8 cellular contexts compared by ENCODE assay signal in genomic region chr13:32538234-32538620, GRCh38. TPM values are rescaled to one million over a fixed set of nuclear protein-coding genes. Genes with fewer than 3 reads are reported as not detected.
A peak's percentile ranks its signal among the peaks of the same experiment; 100 is the strongest.
DNase-seq lines count a peak whose midpoint lies in the region; ATAC-seq and TF ChIP-seq lines count a peak whose summit lies in the region.

No MANE protein-coding gene starts in this region.

- H3K36me3 ChIP-seq in Loucy (ENCODE audit: insufficient read depth, low read length) (peaks cover 3% of the 10 kb centered on the region; the same call in 1 of the 2 replicates), body of pancreas (replicated peaks in 1 of 2; ENCODE audit: insufficient read depth in 1 of 2, low read depth in 2 of 2) (peaks cover 0 to 3% of the 10 kb centered on the region in 2 donors)

- peaks cover 33% of the 10 kb centered on the region for H4K20me1 ChIP-seq in Loucy (ENCODE audit: insufficient read depth, low read length, poor library complexity, severe bottlenecking)

- peak; percentile 13 to 38 for DNase-seq in activated CD4-positive, alpha-beta T cell treated with anti-CD3 and anti-CD28 coated beads for 24 hours (ENCODE audit: low read depth in 2 of 2)
- no peak for DNase-seq in activated CD4-positive, alpha-beta T cell treated with anti-CD3 and anti-CD28 coated beads for 1 hour
- DNase-seq in HCEC 1CT = peak; percentile 27
- DNase-seq in body of pancreas = peak in 3 of 4 donors; percentile 40 to 68 (median 53)
- no peak for DNase-seq in immature natural killer cell
- DNase-seq in stimulated activated effector memory CD8-positive, alpha-beta T cell treated with anti-CD3 and anti-CD28 coated beads, Interleukin-12 subunit alpha, Interleukin-12 subunit beta, amount 100 ng/mL, for 72 hours (ENCODE audit: low spot score in 2 of 2) = no peak
- no peak for DNase-seq in cerebellar nuclear complex (lab: John Stamatoyannopoulos, UW)

- intact Hi-C loops in body of pancreas (cut with DNase I) = no loop called here

- peak overlapping the region; percentile 99 to 100 (median 99) for H3K27ac Mint-ChIP-seq in immature natural killer cell
- H3K27ac Mint-ChIP-seq in stimulated activated effector memory CD8-positive, alpha-beta T cell treated with anti-CD3 and anti-CD28 coated beads, Interleukin-12 subunit alpha, Interleukin-12 subunit beta, amount 100 ng/mL, for 72 hours = peak overlapping the region; percentile 98

- H3K4me3 ChIP-seq in Loucy (ENCODE audit: low read length, poor library complexity, severe bottlenecking) = peak overlapping the region; percentile 88
- peak overlapping the region; percentile 61 to 78 for H3K4me3 ChIP-seq in body of pancreas

- no peaks in the 10 kb centered on the region for H3K9me2 ChIP-seq in Loucy (replicated peaks; ENCODE audit: low read depth, low read length)

- H3K27ac ChIP-seq in body of pancreas = peak overlapping the region; percentile 88 to 97 (median 94)

- ATAC-seq in body of pancreas = peak; percentile 67
- ATAC-seq in stimulated activated effector memory CD8-positive, alpha-beta T cell treated with anti-CD3 and anti-CD28 coated beads, Interleukin-12 subunit alpha, Interleukin-12 subunit beta, amount 100 ng/mL, for 72 hours = peak; percentile 87

- whole genome bisulfite sequencing in body of pancreas, 2 donors = 1% methylated on average over 20 of the region's 20 CpGs

- peak overlapping the region; percentile 98 for H3K4me2 ChIP-seq in Loucy (ENCODE audit: low read depth, low read length, poor library complexity, severe bottlenecking)

- no peak for TF ChIP-seq POLR2A in body of pancreas (IDR thresholded peaks at IDR 0.05)

- H3K36me3 Mint-ChIP-seq in immature natural killer cell = peaks cover 8 to 21% (median 9%) of the 10 kb centered on the region in 3 donors
- H3K36me3 Mint-ChIP-seq in stimulated activated effector memory CD8-positive, alpha-beta T cell treated with anti-CD3 and anti-CD28 coated beads, Interleukin-12 subunit alpha, Interleukin-12 subunit beta, amount 100 ng/mL, for 72 hours = peaks cover 52% of the 10 kb centered on the region

- H3K9ac ChIP-seq in Loucy (ENCODE audit: low read depth, low read length, poor library complexity, severe bottlenecking) = peak overlapping the region; percentile 87

- H3K27me3 ChIP-seq in Loucy (ENCODE audit: insufficient read depth, low read length, poor library complexity, severe bottlenecking) = no peaks in the 10 kb centered on the region
- H3K27me3 ChIP-seq in body of pancreas = no peaks in the 10 kb centered on the region

- TF ChIP-seq CTCF in Loucy (conservative IDR thresholded peaks at IDR 0.05; ENCODE audit: low read length) = no peak
- no peak for TF ChIP-seq CTCF in body of pancreas (IDR thresholded peaks at IDR 0.05)

- H3K4me1 Mint-ChIP-seq in immature natural killer cell = peaks cover 56 to 64% of the 10 kb centered on the region in 2 donors
- peaks cover 42% of the 10 kb centered on the region for H3K4me1 Mint-ChIP-seq in stimulated activated effector memory CD8-positive, alpha-beta T cell treated with anti-CD3 and anti-CD28 coated beads, Interleukin-12 subunit alpha, Interleukin-12 subunit beta, amount 100 ng/mL, for 72 hours

- peak overlapping the region; percentile 99 to 100 (median 99) for H3K4me3 Mint-ChIP-seq in immature natural killer cell
- peak overlapping the region; percentile 87 for H3K4me3 Mint-ChIP-seq in stimulated activated effector memory CD8-positive, alpha-beta T cell treated with anti-CD3 and anti-CD28 coated beads, Interleukin-12 subunit alpha, Interleukin-12 subunit beta, amount 100 ng/mL, for 72 hours

- H3K4me1 ChIP-seq in Loucy (ENCODE audit: insufficient read depth, low read length, poor library complexity, severe bottlenecking) (peaks cover 46% of the 10 kb centered on the region), body of pancreas (peaks cover 25% of the 10 kb centered on the region)

- peaks cover 0 to 1% (median 0%) of the 10 kb centered on the region in 6 donors for H3K9me3 Mint-ChIP-seq in immature natural killer cell
- H3K9me3 Mint-ChIP-seq in stimulated activated effector memory CD8-positive, alpha-beta T cell treated with anti-CD3 and anti-CD28 coated beads, Interleukin-12 subunit alpha, Interleukin-12 subunit beta, amount 100 ng/mL, for 72 hours = no peaks in the 10 kb centered on the region

- H3K27me3 Mint-ChIP-seq in immature natural killer cell (ENCODE audit: low read depth in 3 of 3) = peaks cover 7 to 12% (median 10%) of the 10 kb centered on the region in 3 donors

- no peaks in the 10 kb centered on the region for H3K9me3 ChIP-seq in Loucy (ENCODE audit: insufficient read depth, low read depth, low read length)
- no peaks in the 10 kb centered on the region for H3K9me3 ChIP-seq in body of pancreas

- no peaks in the 10 kb centered on the region for H3F3A ChIP-seq in Loucy (ENCODE audit: low read depth)

- H2AFZ ChIP-seq in Loucy (ENCODE audit: low read length) = peak overlapping the region; percentile 95

- peaks cover 52% of the 10 kb centered on the region for H3K79me2 ChIP-seq in Loucy (ENCODE audit: insufficient read depth, low read length)

RNA-seq across cellular contexts. Expression of gene N4BP2L2, which starts 0.4 kb away (rescaled TPM):
- total RNA-seq in body of pancreas = 100 to 1,000 TPM; 120 to 191 TPM
- polyA plus RNA-seq in immature natural killer cell = 100 to 1,000 TPM in 2 of 3 donors, 10 to 100 TPM in 1; 82.9 to 112 (median 105) TPM

RNA-seq across cellular contexts. Expression of gene PDS5B, which starts 48.0 kb away (rescaled TPM):
- total RNA-seq in body of pancreas = 10 to 100 TPM; 19.2 to 20.8 TPM
- polyA plus RNA-seq in immature natural killer cell = 10 to 100 TPM; 29.3 to 49.2 (median 48.1) TPM

Comparison
In these comparisons a context has a peak if more than half of its experiments do, and no peak if none do; other contexts are left out.
1. DNase-seq: peak in activated CD4-positive, alpha-beta T cell treated with anti-CD3 and anti-CD28 coated beads for 24 hours (2 of 2), HCEC 1CT (single experiment) and body of pancreas (3 of 4); none in activated CD4-positive, alpha-beta T cell treated with anti-CD3 and anti-CD28 coated beads for 1 hour (single experiment), immature natural killer cell (0 of 3), stimulated activated effector memory CD8-positive, alpha-beta T cell treated with anti-CD3 and anti-CD28 coated beads, Interleukin-12 subunit alpha, Interleukin-12 subunit beta, amount 100 ng/mL, for 72 hours (0 of 2) and cerebellar nuclear complex (0 of 2).